Comparison of ENCODE assay signal across 8 cellular contexts in genomic region chr18:80247403-80247916, GRCh38. TPM values are rescaled to one million over a fixed set of nuclear protein-coding genes. Genes with fewer than 3 reads are reported as not detected.
DNase-seq lines count a peak whose midpoint lies in the region; ATAC-seq and TF ChIP-seq lines count a peak whose summit lies in the region.

TSS of gene PARD6G (minus strand) at chr18:80247514. CDS start at chr18:80247348, 166 bp downstream.

- peaks cover 11% of the 10 kb centered on the region for H3K27me3 Mint-ChIP-seq in brain

- peak within 1 kb of the TSS; percentile 85 to 90 (median 88) for H3K4me3 Mint-ChIP-seq in brain

- DNase-seq in DMS79 treated with DMSO at 0.1 percent for 48 hours (lab: John Stamatoyannopoulos, UW) (peak; percentile 54), HAP-1 (ENCODE audit: low spot score in 2 of 2) (peak; percentile 37 to 90), NCI-H1105 (lab: John Stamatoyannopoulos, UW) (peak; percentile 64), T-helper 9 cell (peak; percentile 44), skeletal muscle cell (ENCODE audit: low read depth) (peak; percentile 17)

- H3K4me1 ChIP-seq in HAP-1: no peaks in the 10 kb centered on the region
- no peaks in the 10 kb centered on the region for H3K4me1 ChIP-seq in iPS-18a (ENCODE audit: control insufficient read depth, low read depth, low read length)

- peak within 1 kb of the TSS; percentile 73 for H3K4me3 ChIP-seq in HAP-1
- H3K4me3 ChIP-seq in iPS-18a (ENCODE audit: low read length): peak within 1 kb of the TSS; percentile 70
- peak within 1 kb of the TSS; percentile 79 for H3K4me3 ChIP-seq in skeletal muscle cell (ENCODE audit: low read depth, low read length)

- in situ Hi-C loops in HAP-1 (cut with MboI; ENCODE audit: low sequenced_read_pairs): no loop called here

- H3K36me3 Mint-ChIP-seq in brain: no peaks in the 10 kb centered on the region

- H3K27ac Mint-ChIP-seq in brain: peak within 1 kb of the TSS; percentile 48 to 76 (median 66)

- H3K27me3 ChIP-seq in HAP-1 (ENCODE audit: low read depth) (no peaks in the 10 kb centered on the region), iPS-18a (ENCODE audit: control insufficient read depth, insufficient read depth, low read length) (peaks cover 9% of the 10 kb centered on the region)

- H3K27ac ChIP-seq in iPS-18a (ENCODE audit: low read length): no peak within 1 kb of the TSS

- H3K9me3 Mint-ChIP-seq in brain: peaks cover 0 to 3% (median 0%) of the 10 kb centered on the region in 5 experiments

- H3K9me3 ChIP-seq in HAP-1 (no peaks in the 10 kb centered on the region), iPS-18a (ENCODE audit: control insufficient read depth, low read depth, low read length) (no peaks in the 10 kb centered on the region)

- peak in 1 of 2 experiments; percentile 27 for TF ChIP-seq CTCF in brain (conservative IDR thresholded peaks at IDR 0.05)

- no peaks in the 10 kb centered on the region for H3K36me3 ChIP-seq in HAP-1 (replicated peaks)
- no peaks in the 10 kb centered on the region for H3K36me3 ChIP-seq in iPS-18a (ENCODE audit: control insufficient read depth, low read depth, low read length)

- no peak for ATAC-seq in GM18519 (IDR thresholded peaks at IDR 0.05; ENCODE audit: low FRiP score, unreplicated experiment)

- peaks cover 56% of the 10 kb centered on the region for H3K4me1 Mint-ChIP-seq in brain

- H3K9ac ChIP-seq in iPS-18a (ENCODE audit: low read length): peak within 1 kb of the TSS; percentile 55

RNA-seq across cellular contexts. Expression of gene PARD6G, which starts in this region (rescaled TPM):
- 7.0 TPM for polyA plus RNA-seq in brain (ENCODE audit: insufficient read depth, low read depth, low replicate concordance)
